Comparison of ENCODE assay signal across 8 cellular contexts in the genomic region with DNA sequence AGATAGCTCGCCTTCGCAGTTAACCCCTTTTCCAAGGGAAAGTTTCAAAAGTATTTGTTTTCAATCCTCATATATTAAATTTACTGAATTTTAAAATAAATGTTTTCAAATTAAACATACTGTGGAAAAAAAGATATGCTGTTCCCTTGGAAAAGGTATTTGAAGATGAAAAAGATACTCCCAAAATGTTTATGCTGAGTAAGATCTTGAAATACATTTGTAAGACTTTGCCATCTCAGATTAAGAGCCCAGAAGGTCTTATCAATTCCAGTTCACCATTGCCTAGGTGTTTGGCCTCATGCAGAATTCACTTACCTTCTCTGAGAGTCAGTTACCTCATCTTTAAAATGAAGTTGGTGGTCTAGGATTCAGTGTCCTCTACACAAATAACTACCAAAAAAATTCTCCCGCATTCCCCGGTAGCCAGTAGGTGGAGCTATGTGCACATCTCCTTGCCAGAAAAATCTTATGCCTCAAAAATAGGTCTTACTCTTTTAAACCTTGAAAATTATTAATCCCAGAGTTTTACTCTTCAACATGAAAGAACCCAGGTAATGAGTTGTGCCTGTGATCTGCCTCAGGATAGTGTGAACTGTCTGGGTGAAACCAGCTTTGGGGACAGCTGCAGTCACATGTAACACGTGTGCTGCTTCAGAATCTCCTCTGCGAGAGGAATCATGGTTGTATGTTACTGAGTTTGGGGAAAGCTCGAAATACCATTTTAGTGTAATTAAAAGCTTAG.
A peak's percentile ranks its signal among the peaks of the same experiment; 100 is the strongest.
DNase-seq lines count a peak whose midpoint lies in the region; ATAC-seq and TF ChIP-seq lines count a peak whose summit lies in the region.

No MANE protein-coding gene starts in this region.

- TF ChIP-seq CTCF in CD14-positive monocyte (IDR thresholded peaks at IDR 0.05) (peak; percentile 91), GM23338 (conservative IDR thresholded peaks at IDR 0.05; ENCODE audit: low read depth in 2 of 2) (peak; percentile 74 to 99), gastroesophageal sphincter (IDR thresholded peaks at IDR 0.05) (peak; percentile 64 to 83 (median 71))

- H3K27me3 Mint-ChIP-seq in CD14-positive monocyte (ENCODE audit: low read depth in 3 of 3), result peaks cover 0 to 1% (median 1%) of the 10 kb centered on the region in 3 donors
- peaks cover 7% of the 10 kb centered on the region for H3K27me3 Mint-ChIP-seq in GM23338 (ENCODE audit: insufficient read depth, low read depth, poor library complexity)
- H3K27me3 Mint-ChIP-seq in activated T-helper 2 cell treated with anti-CD3 and anti-CD28 coated beads, Interferon-gamma antibody, Interleukin-2, Interleukin-4, amounts not matched to agents 10 μg/mL and 5 μg/mL and 100 μg/mL, durations not matched to agents 14 hours and 24 hours and 36 hours (ENCODE audit: low read depth), result no peaks in the 10 kb centered on the region

- 61 to 69% methylated on average over 7 of the region's 7 CpGs for WGBS in gastroesophageal sphincter (ENCODE audit: low coverage in 1 of 2), 2 donors

- H3K4me1 ChIP-seq in GM23338 (ENCODE audit: insufficient read depth) (no peaks in the 10 kb centered on the region; the same call in 1 of the 2 replicates), gastroesophageal sphincter (no peaks in the 10 kb centered on the region)

- H3K9me2 ChIP-seq in GM23338 (ENCODE audit: insufficient read depth), result no peaks in the 10 kb centered on the region

- no peaks in the 10 kb centered on the region for H3K79me2 ChIP-seq in GM23338 (replicated peaks; ENCODE audit: insufficient read depth)

- H3K4me1 Mint-ChIP-seq in CD14-positive monocyte, result no peaks in the 10 kb centered on the region
- peaks cover 7% of the 10 kb centered on the region for H3K4me1 Mint-ChIP-seq in GM23338
- H3K4me1 Mint-ChIP-seq in activated T-helper 2 cell treated with anti-CD3 and anti-CD28 coated beads, Interferon-gamma antibody, Interleukin-2, Interleukin-4, amounts not matched to agents 10 μg/mL and 5 μg/mL and 100 μg/mL, durations not matched to agents 14 hours and 24 hours and 36 hours (ENCODE audit: low read depth), result no peaks in the 10 kb centered on the region

- H3K9me3 ChIP-seq in gastroesophageal sphincter, result no peaks in the 10 kb centered on the region

- H3K36me3 ChIP-seq in GM23338 (ENCODE audit: insufficient read depth), result peaks cover 31% of the 10 kb centered on the region
- peaks cover 0 to 98% of the 10 kb centered on the region in 2 donors for H3K36me3 ChIP-seq in gastroesophageal sphincter

- H3K4me3 ChIP-seq in GM23338 (no peak overlapping the region), gastroesophageal sphincter (no peak overlapping the region)

- 0 out of 2 replicates have a peak overlapping the region, but pooled peaks have one; percentile 21 for H3K27ac ChIP-seq in GM23338 (ENCODE audit: low read depth)
- no peak overlapping the region for H3K27ac ChIP-seq in gastroesophageal sphincter

- intact Hi-C loops in CD14-positive monocyte (cut with micrococcal nuclease), result loop anchor here (1.0 to 2.0 kb wide), 2 partner anchors 279 to 280 kb away; no protein-coding TSS in a partner anchor
- intact Hi-C loops in activated T-helper 2 cell treated with anti-CD3 and anti-CD28 coated beads, Interferon-gamma antibody, Interleukin-2, Interleukin-4, amounts not matched to agents 10 μg/mL and 5 μg/mL and 100 μg/mL, durations not matched to agents 14 hours and 24 hours and 36 hours (cut with micrococcal nuclease), result loop anchor here (1.0 kb wide), 1 partner anchor 280 kb away; no protein-coding TSS in a partner anchor

- H3K9me3 Mint-ChIP-seq in CD14-positive monocyte, result no peaks in the 10 kb centered on the region
- H3K9me3 Mint-ChIP-seq in GM23338, result peaks cover 3% of the 10 kb centered on the region; the same call in 1 of the 3 replicates
- no peaks in the 10 kb centered on the region for H3K9me3 Mint-ChIP-seq in activated T-helper 2 cell treated with anti-CD3 and anti-CD28 coated beads, Interferon-gamma antibody, Interleukin-2, Interleukin-4, amounts not matched to agents 10 μg/mL and 5 μg/mL and 100 μg/mL, durations not matched to agents 14 hours and 24 hours and 36 hours

- H3K27me3 ChIP-seq in GM23338 (ENCODE audit: insufficient read depth) (no peaks in the 10 kb centered on the region), gastroesophageal sphincter (no peaks in the 10 kb centered on the region)

- ATAC-seq in GM23338 (no peak; the same call in 2 of the 3 replicates), gastroesophageal sphincter (no peak), GM18511 (IDR thresholded peaks at IDR 0.05; ENCODE audit: unreplicated experiment) (no peak)

- peaks cover 14% of the 10 kb centered on the region in 2 donors for H3K36me3 Mint-ChIP-seq in CD14-positive monocyte
- H3K36me3 Mint-ChIP-seq in GM23338 (ENCODE audit: low read depth), result peaks cover 52% of the 10 kb centered on the region
- H3K36me3 Mint-ChIP-seq in activated T-helper 2 cell treated with anti-CD3 and anti-CD28 coated beads, Interferon-gamma antibody, Interleukin-2, Interleukin-4, amounts not matched to agents 10 μg/mL and 5 μg/mL and 100 μg/mL, durations not matched to agents 14 hours and 24 hours and 36 hours (ENCODE audit: low read depth), result peaks cover 4% of the 10 kb centered on the region

- H3K27ac Mint-ChIP-seq in CD14-positive monocyte, result peak overlapping the region in 2 of 7 donors; percentile 22 to 67
- peak overlapping the region; percentile 51; the same call in 1 of the 2 replicates for H3K27ac Mint-ChIP-seq in GM23338
- H3K27ac Mint-ChIP-seq in activated T-helper 2 cell treated with anti-CD3 and anti-CD28 coated beads, Interferon-gamma antibody, Interleukin-2, Interleukin-4, amounts not matched to agents 10 μg/mL and 5 μg/mL and 100 μg/mL, durations not matched to agents 14 hours and 24 hours and 36 hours, result no peak overlapping the region

- H3K4me2 ChIP-seq in GM23338, result no peak overlapping the region

- no peak for TF ChIP-seq POLR2A in gastroesophageal sphincter (IDR thresholded peaks at IDR 0.05)

- TF ChIP-seq EP300 in gastroesophageal sphincter (IDR thresholded peaks at IDR 0.05), result no peak

- H4K20me1 ChIP-seq in GM23338 (replicated peaks; ENCODE audit: insufficient read depth), result peaks cover 7% of the 10 kb centered on the region; the same call in 1 of the 2 replicates

- no peak overlapping the region for H3K4me3 Mint-ChIP-seq in CD14-positive monocyte
- no peak overlapping the region for H3K4me3 Mint-ChIP-seq in GM23338
- H3K4me3 Mint-ChIP-seq in activated T-helper 2 cell treated with anti-CD3 and anti-CD28 coated beads, Interferon-gamma antibody, Interleukin-2, Interleukin-4, amounts not matched to agents 10 μg/mL and 5 μg/mL and 100 μg/mL, durations not matched to agents 14 hours and 24 hours and 36 hours (ENCODE audit: low read depth), result no peak overlapping the region

- H3F3A ChIP-seq in GM23338 (replicated peaks; ENCODE audit: low read depth), result peaks cover 5% of the 10 kb centered on the region; the same call in 1 of the 2 replicates

- no peak overlapping the region for H2AFZ ChIP-seq in GM23338

- no peak for DNase-seq in CD14-positive monocyte (ENCODE audit: low spot score)
- DNase-seq in GM23338 (ENCODE audit: low spot score), result peak; percentile 71
- DNase-seq in OCI-M1 (lab: John Stamatoyannopoulos, UW), result peak; percentile 66
- peak; percentile 16 for DNase-seq in activated T-helper 2 cell treated with anti-CD3 and anti-CD28 coated beads, Interferon-gamma antibody, Interleukin-2, Interleukin-4, amounts not matched to agents 10 μg/mL and 5 μg/mL and 100 μg/mL, durations not matched to agents 14 hours and 24 hours and 36 hours (ENCODE audit: low spot score)
- peak; percentile 34 for DNase-seq in renal cortical epithelial cell (ENCODE audit: low read depth)
- DNase-seq in NCI-H128 (lab: John Stamatoyannopoulos, UW; ENCODE audit: unreplicated experiment), result no peak

TF ChIP-seq in GM23338, 12 proteins besides CTCF, POLR2A, EP300 and RAD21 (continues in another document):
- TF ChIP-seq JUNB (IDR thresholded peaks at IDR 0.05; ENCODE audit: unreplicated experiment) (no peak), CREB1 (CRISPR knock-in tag; IDR thresholded peaks at IDR 0.05; ENCODE audit: low read depth) (no peak), EZH2 (IDR thresholded peaks at IDR 0.05; ENCODE audit: low read depth, unreplicated experiment) (no peak), ZNF331 (CRISPR knock-in tag; IDR thresholded peaks at IDR 0.05; ENCODE audit: low read depth) (no peak), EZH2phosphoT487 (IDR thresholded peaks at IDR 0.05; ENCODE audit: unreplicated experiment) (no peak), NANOG (IDR thresholded peaks at IDR 0.05; ENCODE audit: borderline replicate concordance) (no peak)
- TF ChIP-seq, protein P1, sequence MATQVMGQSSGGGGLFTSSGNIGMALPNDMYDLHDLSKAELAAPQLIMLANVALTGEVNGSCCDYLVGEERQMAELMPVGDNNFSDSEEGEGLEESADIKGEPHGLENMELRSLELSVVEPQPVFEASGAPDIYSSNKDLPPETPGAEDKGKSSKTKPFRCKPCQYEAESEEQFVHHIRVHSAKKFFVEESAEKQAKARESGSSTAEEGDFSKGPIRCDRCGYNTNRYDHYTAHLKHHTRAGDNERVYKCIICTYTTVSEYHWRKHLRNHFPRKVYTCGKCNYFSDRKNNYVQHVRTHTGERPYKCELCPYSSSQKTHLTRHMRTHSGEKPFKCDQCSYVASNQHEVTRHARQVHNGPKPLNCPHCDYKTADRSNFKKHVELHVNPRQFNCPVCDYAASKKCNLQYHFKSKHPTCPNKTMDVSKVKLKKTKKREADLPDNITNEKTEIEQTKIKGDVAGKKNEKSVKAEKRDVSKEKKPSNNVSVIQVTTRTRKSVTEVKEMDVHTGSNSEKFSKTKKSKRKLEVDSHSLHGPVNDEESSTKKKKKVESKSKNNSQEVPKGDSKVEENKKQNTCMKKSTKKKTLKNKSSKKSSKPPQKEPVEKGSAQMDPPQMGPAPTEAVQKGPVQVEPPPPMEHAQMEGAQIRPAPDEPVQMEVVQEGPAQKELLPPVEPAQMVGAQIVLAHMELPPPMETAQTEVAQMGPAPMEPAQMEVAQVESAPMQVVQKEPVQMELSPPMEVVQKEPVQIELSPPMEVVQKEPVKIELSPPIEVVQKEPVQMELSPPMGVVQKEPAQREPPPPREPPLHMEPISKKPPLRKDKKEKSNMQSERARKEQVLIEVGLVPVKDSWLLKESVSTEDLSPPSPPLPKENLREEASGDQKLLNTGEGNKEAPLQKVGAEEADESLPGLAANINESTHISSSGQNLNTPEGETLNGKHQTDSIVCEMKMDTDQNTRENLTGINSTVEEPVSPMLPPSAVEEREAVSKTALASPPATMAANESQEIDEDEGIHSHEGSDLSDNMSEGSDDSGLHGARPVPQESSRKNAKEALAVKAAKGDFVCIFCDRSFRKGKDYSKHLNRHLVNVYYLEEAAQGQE (IDR thresholded peaks at IDR 0.05; ENCODE audit: unreplicated experiment), result no peak

Comparison
In these comparisons a context has a peak if more than half of its experiments do, and no peak if none do; other contexts are left out.
1. DNase-seq: peak in GM23338 (single experiment), OCI-M1 (single experiment), activated T-helper 2 cell treated with anti-CD3 and anti-CD28 coated beads, Interferon-gamma antibody, Interleukin-2, Interleukin-4, amounts not matched to agents 10 μg/mL and 5 μg/mL and 100 μg/mL, durations not matched to agents 14 hours and 24 hours and 36 hours (single experiment) and renal cortical epithelial cell (single experiment); none in CD14-positive monocyte (single experiment) and NCI-H128 (single experiment).
2. Peak in every context shown above with its lines, with median percentiles within 50 percentile points of each other: CTCF ChIP-seq.